11 cellular contexts compared by ENCODE assay signal in the genomic region with DNA sequence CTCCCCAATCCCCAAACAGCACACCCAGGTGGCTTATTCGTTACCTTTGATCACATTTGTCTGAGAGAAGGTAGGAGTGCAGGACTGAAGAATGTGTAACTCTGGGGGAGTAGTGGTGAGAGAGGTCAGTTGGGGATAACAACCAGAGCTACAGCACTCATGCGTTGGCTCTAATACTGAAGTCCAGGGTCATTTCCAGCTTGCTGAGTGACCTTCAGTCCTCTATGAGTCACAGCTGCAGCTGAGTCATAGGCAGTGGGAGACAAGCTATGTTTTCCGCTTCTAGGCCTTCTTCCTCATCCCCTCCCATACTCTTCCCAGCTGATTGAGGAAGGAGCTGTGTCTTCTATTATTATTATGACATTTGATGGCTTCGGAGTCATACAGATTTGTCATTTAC. TPM values are rescaled to one million over a fixed set of nuclear protein-coding genes. Genes with fewer than 3 reads are reported as not detected.
DNase-seq lines count a peak whose midpoint lies in the region; ATAC-seq, FAIRE-seq and TF ChIP-seq lines count a peak whose summit lies in the region.
"Had no signal": no experiment of that assay in that cellular context is flagged by ENCODE, and none has a peak within 500 bp of the region (broad histone marks: within the 10 kb centered on the region; RNA-seq: fewer than 3 reads in every experiment).

No MANE protein-coding gene starts in this region.

- DNase-seq in HuH-7.5 (ENCODE audit: low spot score) (peak; percentile 31), breast epithelium (ENCODE audit: low spot score in 2 of 2) (peak in 1 of 2 donors; percentile 19), kidney epithelial cell (ENCODE audit: low read depth) (peak; percentile 51), urothelium cell line (ENCODE audit: low spot score) (peak; percentile 41), cerebellar cortex (ENCODE audit: low spot score) (no peak), H7 (no peak)
- no peak for DNase-seq in activated effector memory CD4-positive, alpha-beta T cell treated with anti-CD3 and anti-CD28 coated beads, Interleukin-2, amount 50 U/mL, for 16 hours
- DNase-seq: naive B cell; stimulated activated naive B cell treated with anti-CD40 and anti-IgM and Interleukin-4, amounts not matched to agents 10 μg/mL and 1 μg/mL and 100 μg/mL, for 72 hours had no signal

- no peak for FAIRE-seq in urothelium cell line (lab: Jason Lieb, UNC)
- FAIRE-seq: TTC549 had no signal

- intact Hi-C loops in breast epithelium (cut with DNase I; ENCODE audit: low total_unique reads) = no loop called here

- no peaks in the 10 kb centered on the region for H3K4me1 ChIP-seq in breast epithelium

- H3K36me3 ChIP-seq in breast epithelium (no peaks in the 10 kb centered on the region), kidney epithelial cell (ENCODE audit: control insufficient read depth, insufficient read depth, low read length) (no peaks in the 10 kb centered on the region), H7 (replicated peaks; ENCODE audit: control insufficient read depth, insufficient read depth, low read length) (no peaks in the 10 kb centered on the region)

- TF ChIP-seq CTCF in breast epithelium (IDR thresholded peaks at IDR 0.05) (no peak), kidney epithelial cell (IDR thresholded peaks at IDR 0.05; ENCODE audit: insufficient read depth, low read length, poor library complexity, severe bottlenecking) (no peak)

- TF ChIP-seq POLR2A in breast epithelium (IDR thresholded peaks at IDR 0.05) = no peak

- H3K27ac ChIP-seq in breast epithelium = peak overlapping the region; percentile 69 to 89

- H3K9me3 ChIP-seq in breast epithelium = no peaks in the 10 kb centered on the region

- H3K27me3 ChIP-seq in breast epithelium (peaks cover 0 to 2% of the 10 kb centered on the region in 2 donors), kidney epithelial cell (ENCODE audit: control insufficient read depth, insufficient read depth, low read length) (no peaks in the 10 kb centered on the region), H7 (ENCODE audit: control insufficient read depth, insufficient read depth, low read length) (no peaks in the 10 kb centered on the region)

- ATAC-seq in HG03175 (IDR thresholded peaks at IDR 0.05; ENCODE audit: unreplicated experiment) = no peak
- ATAC-seq: stimulated activated naive B cell treated with anti-CD40 and anti-IgM and Interleukin-4, amounts not matched to agents 10 μg/mL and 1 μg/mL and 100 μg/mL, for 72 hours had no signal

- H3K4me3 ChIP-seq in breast epithelium (no peak overlapping the region), kidney epithelial cell (ENCODE audit: low read depth, low read length) (no peak overlapping the region), H7 (ENCODE audit: insufficient read depth, low read depth, low read length) (no peak overlapping the region)

RNA-seq across cellular contexts. Expression of a gene that starts 31.6 kb away (rescaled TPM):
- total RNA-seq in breast epithelium (not detected), kidney epithelial cell (not detected in 2 replicates)
- total RNA-seq in H7 (2014; rRNA removed; shearing (Covaris generic)) = not detected in 2 replicates

Comparison
In these comparisons a context has a peak if more than half of its experiments do, and no peak if none do; other contexts are left out.
1. DNase-seq: peak in HuH-7.5 (single experiment), kidney epithelial cell (single experiment) and urothelium cell line (single experiment); none in cerebellar cortex (single experiment), H7 (single experiment) and activated effector memory CD4-positive, alpha-beta T cell treated with anti-CD3 and anti-CD28 coated beads, Interleukin-2, amount 50 U/mL, for 16 hours (single experiment).